In the genomic region with DNA sequence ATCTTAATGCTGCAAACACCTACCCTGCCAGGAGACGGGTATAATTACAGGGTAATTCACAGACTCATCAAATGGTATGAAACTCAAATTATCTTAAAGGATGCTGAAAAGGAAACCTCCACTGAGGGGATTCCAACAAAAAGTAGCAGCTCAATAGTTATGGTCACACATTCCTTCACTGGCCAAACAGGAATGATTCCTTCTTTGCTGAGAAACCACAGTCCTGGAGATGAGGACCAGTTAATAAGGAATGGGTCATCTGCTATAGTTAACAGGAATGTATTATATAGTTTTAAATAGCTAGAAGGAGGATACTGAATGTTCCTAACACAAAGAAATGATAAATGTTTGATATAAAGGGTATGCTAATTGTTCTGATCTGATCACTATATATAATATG, we compare ENCODE assay signal across 14 cellular contexts.
A peak's percentile ranks its signal among the peaks of the same experiment; 100 is the strongest.
DNase-seq lines count a peak whose midpoint lies in the region; ATAC-seq and TF ChIP-seq lines count a peak whose summit lies in the region.
"Had no signal": no experiment of that assay in that cellular context is flagged by ENCODE, and none has a peak within 500 bp of the region (broad histone marks: within the 10 kb centered on the region; RNA-seq: fewer than 3 reads in every experiment).

No MANE protein-coding gene starts in this region.

- peak overlapping the region; percentile 8 for H3K4me3 ChIP-seq in neural cell (ENCODE audit: low read length)
- H3K4me3 ChIP-seq in Karpas-422 (ENCODE audit: low read length), result no peak overlapping the region
- H3K4me3 ChIP-seq: HAP-1 had no signal

- POLR2A ChIA-PET in T-cell (lab: Charles Lee), result no interaction called here

- H2AFZ ChIP-seq in neural cell (ENCODE audit: low read depth, low read length) (no peak overlapping the region), Karpas-422 (ENCODE audit: low read length) (no peak overlapping the region)

- H3K4me1 ChIP-seq in Karpas-422 (ENCODE audit: low read length), result no peaks in the 10 kb centered on the region
- H3K4me1 ChIP-seq: HAP-1 had no signal

- no peaks in the 10 kb centered on the region for H3K4me1 Mint-ChIP-seq in T-cell

- H3K27ac ChIP-seq in VCaP (peak overlapping the region; percentile 31; the same call in 1 of the 2 replicates), neural cell (ENCODE audit: low read length) (peak overlapping the region; percentile 89), Karpas-422 (ENCODE audit: low read length) (no peak overlapping the region)
- H3K27ac ChIP-seq: C4-2B had no signal

- H3F3A ChIP-seq in neural cell (ENCODE audit: insufficient read depth, low read length, poor library complexity, severe bottlenecking), result peaks cover 9% of the 10 kb centered on the region

- no peaks in the 10 kb centered on the region for H3K9me3 Mint-ChIP-seq in T-cell
- H3K9me3 Mint-ChIP-seq: CD4-positive, alpha-beta T cell had no signal

- no peaks in the 10 kb centered on the region for H3K36me3 Mint-ChIP-seq in T-cell

- H3K9ac ChIP-seq in neural cell (ENCODE audit: low read length) (peak overlapping the region; percentile 32), Karpas-422 (ENCODE audit: low read length) (no peak overlapping the region)

- CTCF ChIA-PET in T-cell (lab: Charles Lee), result no interaction called here

- peaks cover 25 to 36% of the 10 kb centered on the region in 2 donors for H3K27me3 Mint-ChIP-seq in T-cell

- TF ChIP-seq RAD21 in neural cell (conservative IDR thresholded peaks at IDR 0.05), result no peak

- no peak for TF ChIP-seq EP300 in neural cell (conservative IDR thresholded peaks at IDR 0.05; ENCODE audit: poor library complexity, severe bottlenecking)

- H4K20me1 ChIP-seq in neural cell (ENCODE audit: insufficient read depth), result no peaks in the 10 kb centered on the region
- H4K20me1 ChIP-seq in Karpas-422 (ENCODE audit: insufficient read depth, low read depth, low read length), result no peaks in the 10 kb centered on the region

- H3K4me3 Mint-ChIP-seq in T-cell, result no peak overlapping the region
- H3K4me3 Mint-ChIP-seq: CD4-positive, alpha-beta T cell had no signal

- TF ChIP-seq CTCF in VCaP (conservative IDR thresholded peaks at IDR 0.05) (no peak), neural cell (IDR thresholded peaks at IDR 0.05; ENCODE audit: poor library complexity, severe bottlenecking) (no peak)

- H3K27ac Mint-ChIP-seq in T-cell, result no peak overlapping the region
- H3K27ac Mint-ChIP-seq: CD4-positive, alpha-beta T cell had no signal

- H3K4me2 ChIP-seq in neural cell (ENCODE audit: low read length) (peak overlapping the region; percentile 6), Karpas-422 (ENCODE audit: low read depth, low read length, poor library complexity, severe bottlenecking) (no peak overlapping the region)

- H3K79me2 ChIP-seq in neural cell (replicated peaks; ENCODE audit: insufficient read depth, low read length) (no peaks in the 10 kb centered on the region), Karpas-422 (ENCODE audit: low read length) (no peaks in the 10 kb centered on the region)

- DNase-seq in EH (ENCODE audit: low read depth) (peak; percentile 52), NCI-H187 treated with DMSO at 0.1 percent for 48 hours (lab: John Stamatoyannopoulos, UW) (no peak), T1000 (lab: John Stamatoyannopoulos, UW) (no peak), T-cell (no peak), Karpas-422 (no peak)
- DNase-seq: AML-193; Caco-2; CD4-positive, alpha-beta T cell; DMS153; DMS79 treated with DMSO at 0.1 percent for 48 hours had no signal

- ATAC-seq in T-cell (replicated peaks in 1 of 4), result no peak

- H3K9me2 ChIP-seq in neural cell (ENCODE audit: insufficient read depth, low read length), result no peaks in the 10 kb centered on the region
- no peaks in the 10 kb centered on the region for H3K9me2 ChIP-seq in Karpas-422 (replicated peaks; ENCODE audit: insufficient read depth, low read length)

- H3K36me3 ChIP-seq in neural cell (ENCODE audit: insufficient read depth, low read length) (no peaks in the 10 kb centered on the region), Karpas-422 (ENCODE audit: insufficient read depth, low read length) (no peaks in the 10 kb centered on the region)
- H3K36me3 ChIP-seq: HAP-1 had no signal

- H3K27me3 ChIP-seq in neural cell (ENCODE audit: insufficient read depth, low read depth, low read length), result no peaks in the 10 kb centered on the region
- no peaks in the 10 kb centered on the region for H3K27me3 ChIP-seq in Karpas-422 (ENCODE audit: low read length)

- H3K9me3 ChIP-seq in neural cell (ENCODE audit: low read length) (no peaks in the 10 kb centered on the region), Karpas-422 (ENCODE audit: low read length) (no peaks in the 10 kb centered on the region)
- H3K9me3 ChIP-seq: Caco-2, HAP-1 had no signal

TF ChIP-seq in neural cell, 6 proteins besides CTCF, POLR2A, EP300 and RAD21:
- TF ChIP-seq EZH2 (IDR thresholded peaks at IDR 0.05; ENCODE audit: borderline replicate concordance, insufficient read depth, low read length, poor library complexity, severe bottlenecking) (no peak), MXI1 (conservative IDR thresholded peaks at IDR 0.05; ENCODE audit: poor library complexity, severe bottlenecking) (no peak), SMC3 (conservative IDR thresholded peaks at IDR 0.05; ENCODE audit: poor library complexity) (no peak), POLR2AphosphoS5 (IDR thresholded peaks at IDR 0.05) (no peak), TAF1 (IDR thresholded peaks at IDR 0.05; ENCODE audit: low read depth) (no peak)
- TF ChIP-seq, protein P1, sequence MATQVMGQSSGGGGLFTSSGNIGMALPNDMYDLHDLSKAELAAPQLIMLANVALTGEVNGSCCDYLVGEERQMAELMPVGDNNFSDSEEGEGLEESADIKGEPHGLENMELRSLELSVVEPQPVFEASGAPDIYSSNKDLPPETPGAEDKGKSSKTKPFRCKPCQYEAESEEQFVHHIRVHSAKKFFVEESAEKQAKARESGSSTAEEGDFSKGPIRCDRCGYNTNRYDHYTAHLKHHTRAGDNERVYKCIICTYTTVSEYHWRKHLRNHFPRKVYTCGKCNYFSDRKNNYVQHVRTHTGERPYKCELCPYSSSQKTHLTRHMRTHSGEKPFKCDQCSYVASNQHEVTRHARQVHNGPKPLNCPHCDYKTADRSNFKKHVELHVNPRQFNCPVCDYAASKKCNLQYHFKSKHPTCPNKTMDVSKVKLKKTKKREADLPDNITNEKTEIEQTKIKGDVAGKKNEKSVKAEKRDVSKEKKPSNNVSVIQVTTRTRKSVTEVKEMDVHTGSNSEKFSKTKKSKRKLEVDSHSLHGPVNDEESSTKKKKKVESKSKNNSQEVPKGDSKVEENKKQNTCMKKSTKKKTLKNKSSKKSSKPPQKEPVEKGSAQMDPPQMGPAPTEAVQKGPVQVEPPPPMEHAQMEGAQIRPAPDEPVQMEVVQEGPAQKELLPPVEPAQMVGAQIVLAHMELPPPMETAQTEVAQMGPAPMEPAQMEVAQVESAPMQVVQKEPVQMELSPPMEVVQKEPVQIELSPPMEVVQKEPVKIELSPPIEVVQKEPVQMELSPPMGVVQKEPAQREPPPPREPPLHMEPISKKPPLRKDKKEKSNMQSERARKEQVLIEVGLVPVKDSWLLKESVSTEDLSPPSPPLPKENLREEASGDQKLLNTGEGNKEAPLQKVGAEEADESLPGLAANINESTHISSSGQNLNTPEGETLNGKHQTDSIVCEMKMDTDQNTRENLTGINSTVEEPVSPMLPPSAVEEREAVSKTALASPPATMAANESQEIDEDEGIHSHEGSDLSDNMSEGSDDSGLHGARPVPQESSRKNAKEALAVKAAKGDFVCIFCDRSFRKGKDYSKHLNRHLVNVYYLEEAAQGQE (IDR thresholded peaks at IDR 0.05; ENCODE audit: borderline replicate concordance), result no peak
